In genomic region chr19:55769632-55770031, GRCh38 we compare ENCODE assay signal across 15 cellular contexts. TPM values are rescaled to one million over a fixed set of nuclear protein-coding genes. Genes with fewer than 3 reads are reported as not detected.
"Had no signal": no experiment of that assay in that cellular context is flagged by ENCODE, and none has a peak within 500 bp of the region (broad histone marks: within the 10 kb centered on the region; RNA-seq: fewer than 3 reads in every experiment).

No MANE protein-coding gene starts in this region.

RNA-seq across cellular contexts. Expression of gene RFPL4AL1, which starts 0.7 kb away (rescaled TPM):
- total RNA-seq: stomach, subcutaneous adipose tissue, suprapubic skin, temporal lobe, testis, thoracic aorta, tibial nerve, transverse colon, upper lobe of left lung, upper lobe of right lung, ureter, urinary bladder, uterus, vagina had no signal
- polyA plus RNA-seq: stomach, urinary bladder had no signal

RNA-seq across cellular contexts. Expression of gene RFPL4A, which starts 10.7 kb away (rescaled TPM):
- total RNA-seq: subcutaneous adipose tissue, suprapubic skin, temporal lobe, thoracic aorta, thyroid gland, transverse colon, upper lobe of left lung, upper lobe of right lung, ureter, uterus, vagina had no signal
- polyA plus RNA-seq: stomach, urinary bladder had no signal

RNA-seq across cellular contexts. Expression of gene NLRP9, which starts 31.4 kb away (rescaled TPM):
- total RNA-seq: stomach, subcutaneous adipose tissue, suprapubic skin, temporal lobe, thoracic aorta, thyroid gland, tibial nerve, transverse colon, upper lobe of left lung, upper lobe of right lung, ureter, urinary bladder, vagina had no signal
- polyA plus RNA-seq: stomach, urinary bladder had no signal
